24 cellular contexts compared by ENCODE assay signal in genomic region chrX:868248-868647, GRCh38.
"Had no signal": no experiment of that assay in that cellular context is flagged by ENCODE, and none has a peak within 500 bp of the region (broad histone marks: within the 10 kb centered on the region; RNA-seq: fewer than 3 reads in every experiment).

No MANE protein-coding gene starts in this region.

- H3K4me3 ChIP-seq: colonic mucosa, esophagus squamous epithelium, heart right ventricle, left lung, lower lobe of right lung, prostate gland, right atrium auricular region, sigmoid colon, stomach, thyroid gland had no signal

- DNase-seq: colonic mucosa; dermis blood vessel endothelial cell; effector memory CD4-positive, alpha-beta T cell; erythroblast; esophagus squamous epithelium; foreskin melanocyte; glutamatergic neuron; heart right ventricle; hippocampal formation; left cardiac atrium; left lung; lower lobe of right lung; naive thymus-derived CD8-positive, alpha-beta T cell; sigmoid colon; stimulated activated CD4-positive, alpha-beta T cell treated with anti-CD3 and anti-CD28 coated beads, Interleukin-2, amount 100 ng/mL, for 24 hours; stimulated activated CD4-positive, alpha-beta T cell treated with anti-CD3 and anti-CD28 coated beads, Interleukin-4, amount 100 ng/mL, for 24 hours; stimulated activated naive CD4-positive, alpha-beta T cell treated with Interleukin-2 at 50 U/mL for 16 hours; stomach; thyroid gland; trophoblast cell had no signal

- H3K27ac ChIP-seq: colonic mucosa, esophagus squamous epithelium, heart right ventricle, left lung, lower lobe of right lung, neutrophil, prostate gland, right atrium auricular region, sigmoid colon, stomach, thyroid gland had no signal

- H3K4me1 Mint-ChIP-seq: naive thymus-derived CD8-positive, alpha-beta T cell; stimulated activated effector memory CD8-positive, alpha-beta T cell treated with anti-CD3 and anti-CD28 coated beads, Interleukin-12 subunit alpha, Interleukin-12 subunit beta, amount 100 ng/mL, for 72 hours had no signal

- H3K9me3 ChIP-seq: colonic mucosa, lower lobe of right lung, neutrophil, prostate gland, right atrium auricular region, thyroid gland had no signal

- H3K27ac Mint-ChIP-seq: naive thymus-derived CD8-positive, alpha-beta T cell; stimulated activated effector memory CD8-positive, alpha-beta T cell treated with anti-CD3 and anti-CD28 coated beads, Interleukin-12 subunit alpha, Interleukin-12 subunit beta, amount 100 ng/mL, for 72 hours had no signal

- H3K27me3 ChIP-seq: colonic mucosa, left lung, right atrium auricular region, stomach, thyroid gland had no signal

- H3K4me1 ChIP-seq: colonic mucosa, esophagus squamous epithelium, heart right ventricle, left lung, lower lobe of right lung, prostate gland, right atrium auricular region, sigmoid colon, stomach, thyroid gland had no signal

- H3K4me3 Mint-ChIP-seq: naive thymus-derived CD8-positive, alpha-beta T cell; stimulated activated effector memory CD8-positive, alpha-beta T cell treated with anti-CD3 and anti-CD28 coated beads, Interleukin-12 subunit alpha, Interleukin-12 subunit beta, amount 100 ng/mL, for 72 hours had no signal

- H3K36me3 ChIP-seq: colonic mucosa, esophagus squamous epithelium, heart right ventricle, left lung, lower lobe of right lung, neutrophil, prostate gland, right atrium auricular region, sigmoid colon, stomach, thyroid gland had no signal

- H3K36me3 Mint-ChIP-seq: naive thymus-derived CD8-positive, alpha-beta T cell; stimulated activated effector memory CD8-positive, alpha-beta T cell treated with anti-CD3 and anti-CD28 coated beads, Interleukin-12 subunit alpha, Interleukin-12 subunit beta, amount 100 ng/mL, for 72 hours had no signal

- ATAC-seq: heart right ventricle; left cardiac atrium; left lung; lower lobe of right lung; naive thymus-derived CD8-positive, alpha-beta T cell; stimulated activated effector memory CD8-positive, alpha-beta T cell treated with anti-CD3 and anti-CD28 coated beads, Interleukin-12 subunit alpha, Interleukin-12 subunit beta, amount 100 ng/mL, for 72 hours had no signal
